8 cellular contexts compared by ENCODE assay signal in the genomic region with DNA sequence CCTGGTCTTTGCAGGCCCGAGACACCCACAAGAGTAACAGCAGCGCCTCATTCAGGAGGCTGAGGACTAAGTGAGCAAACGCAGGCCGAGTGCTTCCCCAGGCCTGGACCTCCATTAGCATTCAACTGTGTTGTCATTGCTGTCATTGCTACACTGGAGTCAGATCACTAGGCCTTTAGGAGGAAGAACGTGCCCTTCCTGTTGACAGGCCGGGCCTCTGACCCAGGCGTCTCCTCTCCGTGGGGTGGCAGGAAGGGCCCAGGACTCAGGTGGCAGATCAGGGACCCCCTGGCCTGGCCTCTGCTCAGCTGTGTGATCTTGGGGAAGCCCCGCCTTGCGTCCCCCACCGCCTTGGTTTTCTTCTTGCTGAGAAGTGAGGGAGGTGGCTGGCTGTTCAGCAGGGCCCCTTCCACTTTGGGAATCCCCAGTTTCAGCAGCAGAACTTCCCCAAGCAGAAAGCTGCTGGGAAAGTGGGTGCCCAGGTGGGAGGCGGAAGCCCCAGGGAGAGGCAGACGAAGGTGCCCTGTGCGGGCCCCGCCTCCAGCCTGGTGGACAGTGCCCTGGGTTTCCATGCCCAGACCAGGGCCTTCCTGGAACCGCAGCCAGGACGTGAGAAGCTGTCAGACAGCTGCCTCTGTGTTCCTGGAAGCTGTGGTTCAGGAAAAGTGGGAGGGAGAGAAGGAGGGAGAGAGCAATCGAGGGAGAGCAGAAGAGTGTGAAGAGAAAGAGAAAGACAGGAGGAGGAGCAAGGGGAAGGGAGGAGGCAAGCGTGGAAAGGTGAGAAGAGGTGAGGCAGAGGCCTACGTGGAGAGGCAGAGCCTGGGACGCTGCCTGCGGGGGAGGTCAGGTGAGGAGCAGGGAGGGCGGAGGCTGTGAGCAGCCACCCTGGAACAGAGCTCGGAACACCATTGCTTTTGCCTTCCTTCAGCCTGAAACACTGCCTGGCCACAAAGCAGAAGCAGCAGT. TPM values are rescaled to one million over a fixed set of nuclear protein-coding genes. Genes with fewer than 3 reads are reported as not detected.
A peak's percentile ranks its signal among the peaks of the same experiment; 100 is the strongest.
DNase-seq lines count a peak whose midpoint lies in the region; ATAC-seq, FAIRE-seq and TF ChIP-seq lines count a peak whose summit lies in the region.
"Had no signal": no experiment of that assay in that cellular context is flagged by ENCODE, and none has a peak within 500 bp of the region (broad histone marks: within the 10 kb centered on the region; RNA-seq: fewer than 3 reads in every experiment).

No MANE protein-coding gene starts in this region.

- H3K9ac ChIP-seq in liver (ENCODE audit: low read depth in 1 of 2, low read length in 2 of 2) (no peak overlapping the region), kidney (ENCODE audit: low read length in 2 of 2) (no peak overlapping the region)

- H3K4me1 ChIP-seq in liver (ENCODE audit: control insufficient read depth in 4 of 4, insufficient read depth in 4 of 4, low read length in 3 of 4): peaks cover 5 to 19% (median 10%) of the 10 kb centered on the region in 4 donors
- H3K4me1 ChIP-seq in kidney (ENCODE audit: control insufficient read depth in 1 of 2, insufficient read depth in 1 of 2, low read depth in 1 of 2, low read length in 2 of 2): peaks cover 0 to 6% of the 10 kb centered on the region in 2 donors

- no peak for ATAC-seq in GM21367 (IDR thresholded peaks at IDR 0.05; ENCODE audit: unreplicated experiment)

- no peaks in the 10 kb centered on the region for H3K36me3 Mint-ChIP-seq in type B pancreatic cell

- no peaks in the 10 kb centered on the region for H3K9me3 Mint-ChIP-seq in type B pancreatic cell

- H3K4me1 Mint-ChIP-seq in type B pancreatic cell (ENCODE audit: unreplicated experiment): peaks cover 5% of the 10 kb centered on the region

- FAIRE-seq in kidney (lab: Jason Lieb, UNC): no peak
- FAIRE-seq: islet of Langerhans had no signal

- 64% methylated on average over 24 of the region's 24 CpGs for WGBS in liver

- H3K27ac Mint-ChIP-seq in type B pancreatic cell: no peak overlapping the region

- no peaks in the 10 kb centered on the region for H3K27me3 Mint-ChIP-seq in type B pancreatic cell

- no peaks in the 10 kb centered on the region for H3K27me3 ChIP-seq in liver (ENCODE audit: control insufficient read depth in 4 of 4, insufficient read depth in 4 of 4, low read length in 3 of 4)

- peak; percentile 5 for TF ChIP-seq CTCF in GM20000 (IDR thresholded peaks at IDR 0.05; ENCODE audit: extremely low read depth, missing control alignments)
- no peak for TF ChIP-seq CTCF in liver (IDR thresholded peaks at IDR 0.05; ENCODE audit: low read depth, low read length, missing input control)
- peak; percentile 21 for TF ChIP-seq CTCF in type B pancreatic cell (conservative IDR thresholded peaks at IDR 0.05)
- TF ChIP-seq CTCF in kidney (IDR thresholded peaks at IDR 0.05; ENCODE audit: borderline replicate concordance, extremely low read depth, insufficient read depth): no peak

- H3K4me3 Mint-ChIP-seq in type B pancreatic cell: no peak overlapping the region

- no peaks in the 10 kb centered on the region for H3K9me3 ChIP-seq in KOPT-K1 (ENCODE audit: insufficient read depth, low read length, poor library complexity, severe bottlenecking)
- no peaks in the 10 kb centered on the region for H3K9me3 ChIP-seq in liver (ENCODE audit: control insufficient read depth in 4 of 4, low read length in 3 of 4)
- no peaks in the 10 kb centered on the region for H3K9me3 ChIP-seq in kidney (ENCODE audit: control insufficient read depth in 1 of 2, low read length in 2 of 2)

- TF ChIP-seq RAD21 in liver (IDR thresholded peaks at IDR 0.05): peak in 1 of 2 donors; percentile 34

- peak overlapping the region; percentile 86 for H3K27ac ChIP-seq in KOPT-K1 (ENCODE audit: low read depth, low read length, poor library complexity, severe bottlenecking)
- H3K27ac ChIP-seq in liver (ENCODE audit: low read depth in 1 of 2, low read length in 2 of 2): peak overlapping the region; percentile 9 to 69
- peak overlapping the region in 1 of 2 donors; percentile 36 for H3K27ac ChIP-seq in kidney (ENCODE audit: low read depth in 2 of 2, low read length in 2 of 2)

- DNase-seq in GM20000 (ENCODE audit: low spot score): no peak
- peak; percentile 42 for DNase-seq in activated T-helper 9 cell treated with anti-CD3 and anti-CD28 coated beads, Interleukin-2, amount 50 U/mL, for 16 hours (ENCODE audit: low read depth)
- no peak for DNase-seq in type B pancreatic cell (ENCODE audit: extremely low spot score, unreplicated experiment)
- DNase-seq in kidney: no peak

- H3K36me3 ChIP-seq in KOPT-K1 (ENCODE audit: insufficient read depth, low read length) (no peaks in the 10 kb centered on the region), liver (ENCODE audit: control insufficient read depth in 4 of 4, insufficient read depth in 3 of 4, low read depth in 1 of 4, low read length in 3 of 4) (no peaks in the 10 kb centered on the region), kidney (ENCODE audit: control insufficient read depth in 1 of 2, insufficient read depth in 2 of 2, low read length in 2 of 2) (no peaks in the 10 kb centered on the region)

- intact Hi-C loops in kidney (cut with DNase I): no loop called here

- H3K4me3 ChIP-seq in liver (ENCODE audit: low read depth in 1 of 3, low read length in 3 of 3): no peak overlapping the region
- H3K4me3 ChIP-seq in kidney (ENCODE audit: low read length in 2 of 2): no peak overlapping the region

TF ChIP-seq in liver, 16 proteins besides CTCF, POLR2A, EP300 and RAD21:
- TF ChIP-seq, protein P1, sequence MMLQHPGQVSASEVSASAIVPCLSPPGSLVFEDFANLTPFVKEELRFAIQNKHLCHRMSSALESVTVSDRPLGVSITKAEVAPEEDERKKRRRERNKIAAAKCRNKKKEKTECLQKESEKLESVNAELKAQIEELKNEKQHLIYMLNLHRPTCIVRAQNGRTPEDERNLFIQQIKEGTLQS (IDR thresholded peaks at IDR 0.05): no peak
- TF ChIP-seq, protein P2, sequence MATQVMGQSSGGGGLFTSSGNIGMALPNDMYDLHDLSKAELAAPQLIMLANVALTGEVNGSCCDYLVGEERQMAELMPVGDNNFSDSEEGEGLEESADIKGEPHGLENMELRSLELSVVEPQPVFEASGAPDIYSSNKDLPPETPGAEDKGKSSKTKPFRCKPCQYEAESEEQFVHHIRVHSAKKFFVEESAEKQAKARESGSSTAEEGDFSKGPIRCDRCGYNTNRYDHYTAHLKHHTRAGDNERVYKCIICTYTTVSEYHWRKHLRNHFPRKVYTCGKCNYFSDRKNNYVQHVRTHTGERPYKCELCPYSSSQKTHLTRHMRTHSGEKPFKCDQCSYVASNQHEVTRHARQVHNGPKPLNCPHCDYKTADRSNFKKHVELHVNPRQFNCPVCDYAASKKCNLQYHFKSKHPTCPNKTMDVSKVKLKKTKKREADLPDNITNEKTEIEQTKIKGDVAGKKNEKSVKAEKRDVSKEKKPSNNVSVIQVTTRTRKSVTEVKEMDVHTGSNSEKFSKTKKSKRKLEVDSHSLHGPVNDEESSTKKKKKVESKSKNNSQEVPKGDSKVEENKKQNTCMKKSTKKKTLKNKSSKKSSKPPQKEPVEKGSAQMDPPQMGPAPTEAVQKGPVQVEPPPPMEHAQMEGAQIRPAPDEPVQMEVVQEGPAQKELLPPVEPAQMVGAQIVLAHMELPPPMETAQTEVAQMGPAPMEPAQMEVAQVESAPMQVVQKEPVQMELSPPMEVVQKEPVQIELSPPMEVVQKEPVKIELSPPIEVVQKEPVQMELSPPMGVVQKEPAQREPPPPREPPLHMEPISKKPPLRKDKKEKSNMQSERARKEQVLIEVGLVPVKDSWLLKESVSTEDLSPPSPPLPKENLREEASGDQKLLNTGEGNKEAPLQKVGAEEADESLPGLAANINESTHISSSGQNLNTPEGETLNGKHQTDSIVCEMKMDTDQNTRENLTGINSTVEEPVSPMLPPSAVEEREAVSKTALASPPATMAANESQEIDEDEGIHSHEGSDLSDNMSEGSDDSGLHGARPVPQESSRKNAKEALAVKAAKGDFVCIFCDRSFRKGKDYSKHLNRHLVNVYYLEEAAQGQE (IDR thresholded peaks at IDR 0.05): no peak
- TF ChIP-seq YY1 (IDR thresholded peaks at IDR 0.05) (no peak), TAF1 (conservative IDR thresholded peaks at IDR 0.05) (no peak), FOXA2 (IDR thresholded peaks at IDR 0.05) (no peak), RXRA (IDR thresholded peaks at IDR 0.05) (no peak), GABPA (IDR thresholded peaks at IDR 0.05 in 1 of 2, conservative IDR thresholded peaks at IDR 0.05 in 1 of 2) (no peak), FOXA1 (IDR thresholded peaks at IDR 0.05) (no peak), HNF4G (IDR thresholded peaks at IDR 0.05) (no peak), NR2F2 (IDR thresholded peaks at IDR 0.05) (no peak), EGR1 (IDR thresholded peaks at IDR 0.05; ENCODE audit: low read depth in 2 of 2) (no peak), JUND (IDR thresholded peaks at IDR 0.05) (no peak), HNF4A (conservative IDR thresholded peaks at IDR 0.05) (no peak)
- TF ChIP-seq, protein P3, sequence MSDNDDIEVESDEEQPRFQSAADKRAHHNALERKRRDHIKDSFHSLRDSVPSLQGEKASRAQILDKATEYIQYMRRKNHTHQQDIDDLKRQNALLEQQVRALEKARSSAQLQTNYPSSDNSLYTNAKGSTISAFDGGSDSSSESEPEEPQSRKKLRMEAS (IDR thresholded peaks at IDR 0.05): no peak
- TF ChIP-seq, protein P4, sequence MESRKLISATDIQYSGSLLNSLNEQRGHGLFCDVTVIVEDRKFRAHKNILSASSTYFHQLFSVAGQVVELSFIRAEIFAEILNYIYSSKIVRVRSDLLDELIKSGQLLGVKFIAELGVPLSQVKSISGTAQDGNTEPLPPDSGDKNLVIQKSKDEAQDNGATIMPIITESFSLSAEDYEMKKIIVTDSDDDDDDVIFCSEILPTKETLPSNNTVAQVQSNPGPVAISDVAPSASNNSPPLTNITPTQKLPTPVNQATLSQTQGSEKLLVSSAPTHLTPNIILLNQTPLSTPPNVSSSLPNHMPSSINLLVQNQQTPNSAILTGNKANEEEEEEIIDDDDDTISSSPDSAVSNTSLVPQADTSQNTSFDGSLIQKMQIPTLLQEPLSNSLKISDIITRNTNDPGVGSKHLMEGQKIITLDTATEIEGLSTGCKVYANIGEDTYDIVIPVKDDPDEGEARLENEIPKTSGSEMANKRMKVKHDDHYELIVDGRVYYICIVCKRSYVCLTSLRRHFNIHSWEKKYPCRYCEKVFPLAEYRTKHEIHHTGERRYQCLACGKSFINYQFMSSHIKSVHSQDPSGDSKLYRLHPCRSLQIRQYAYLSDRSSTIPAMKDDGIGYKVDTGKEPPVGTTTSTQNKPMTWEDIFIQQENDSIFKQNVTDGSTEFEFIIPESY (IDR thresholded peaks at IDR 0.05): no peak

RNA-seq across cellular contexts. Expression of a gene that starts 18.9 kb away (rescaled TPM):
- total RNA-seq in liver: under 1 TPM; 0.42 to 0.59 TPM
- polyA plus RNA-seq in liver: 1 to 10 TPM; 1.0 to 1.5 TPM
- 0.85 TPM in 1 of 2 replicates, not detected in the other for total RNA-seq in type B pancreatic cell (ENCODE audit: low replicate concordance)
- 0.57 TPM for total RNA-seq in kidney
- 0.92 TPM for polyA plus RNA-seq in kidney (ENCODE audit: insufficient read depth, low read depth, low replicate concordance)

RNA-seq across cellular contexts. Expression of a gene that starts 24.0 kb away (rescaled TPM):
- total RNA-seq in liver (10 to 100 TPM; 19.9 to 52.5 TPM), type B pancreatic cell (ENCODE audit: low replicate concordance) (3.7 and 4.7 TPM in 2 replicates), kidney (0.98 TPM)
- polyA plus RNA-seq in liver (10 to 100 TPM; 41.3 to 50.8 TPM), kidney (ENCODE audit: insufficient read depth, low read depth, low replicate concordance) (6.5 TPM)

Comparison
In these comparisons a context has a peak if more than half of its experiments do, and no peak if none do; other contexts are left out.
1. CTCF ChIP-seq: peak in GM20000 (single experiment) and type B pancreatic cell (single experiment); none in liver (single experiment) and kidney (single experiment).